In genomic region chr2:161870531-161870930, GRCh38 we compare ENCODE assay signal across 9 cellular contexts.
"Had no signal": no experiment of that assay in that cellular context is flagged by ENCODE, and none has a peak within 500 bp of the region (broad histone marks: within the 10 kb centered on the region; RNA-seq: fewer than 3 reads in every experiment).

No MANE protein-coding gene starts in this region.

- H3K4me3 ChIP-seq: GM23248, HAP-1 had no signal

- H3K36me3 Mint-ChIP-seq: IgD-negative memory B cell had no signal

- H3K4me1 Mint-ChIP-seq: IgD-negative memory B cell had no signal

- H3K4me3 Mint-ChIP-seq: HFFc6, IgD-negative memory B cell had no signal

- H3K36me3 ChIP-seq: HAP-1 had no signal

- H3K27ac ChIP-seq: GM23248, HL-60 had no signal

- H3K9me3 Mint-ChIP-seq: HFFc6 had no signal

- FAIRE-seq: HepG2 had no signal

- H3K27ac Mint-ChIP-seq: HFFc6, IgD-negative memory B cell had no signal

- H2AFZ ChIP-seq: GM23248 had no signal

- DNase-seq: GM23248, GOT3, H7, HFFc6 had no signal

- ATAC-seq: HCT116, HepG2 had no signal

- H3K4me1 ChIP-seq: HAP-1 had no signal

- H3K9ac ChIP-seq: GM23248 had no signal

- H3K9me3 ChIP-seq: HAP-1 had no signal
